19 cellular contexts compared by ENCODE assay signal in genomic region chr6:105005446-105005845, GRCh38. TPM values are rescaled to one million over a fixed set of nuclear protein-coding genes. Genes with fewer than 3 reads are reported as not detected.
"Had no signal": no experiment of that assay in that cellular context is flagged by ENCODE, and none has a peak within 500 bp of the region (broad histone marks: within the 10 kb centered on the region; RNA-seq: fewer than 3 reads in every experiment).

No MANE protein-coding gene starts in this region.

- DNase-seq: activated CD4-positive, alpha-beta T cell treated with anti-CD3 and anti-CD28 coated beads, Interleukin-2, amount 10 ng/mL, durations not matched to agents 7 days and 5 days; activated CD4-positive, CD25-positive, alpha-beta regulatory T cell; activated CD8-positive, alpha-beta memory T cell treated with anti-CD3 and anti-CD28 coated beads for 24 hours; activated naive CD4-positive, alpha-beta T cell treated with anti-CD3 and anti-CD28 coated beads for 36 hours; effector CD4-positive, alpha-beta T cell; foreskin melanocyte; heart right ventricle; naive thymus-derived CD4-positive, alpha-beta T cell; spleen; stimulated activated CD4-positive, alpha-beta T cell treated with anti-CD3 and anti-CD28 coated beads, Interleukin-2, amount 100 ng/mL, for 24 hours; stimulated activated naive CD4-positive, alpha-beta T cell; substantia nigra; T1000 had no signal

- ATAC-seq: activated T-helper 17 cell treated with anti-CD3 and anti-CD28 coated beads, Interleukin-2, amount 50 U/mL, for 72 hours; heart right ventricle; naive thymus-derived CD4-positive, alpha-beta T cell; sciatic nerve had no signal

- H3K27me3 Mint-ChIP-seq: type B pancreatic cell had no signal

- FAIRE-seq: islet of Langerhans had no signal

- H3K9me3 Mint-ChIP-seq: activated CD4-positive, alpha-beta T cell treated with anti-CD3 and anti-CD28 coated beads, Interleukin-2, amount 10 ng/mL, durations not matched to agents 7 days and 5 days; activated naive CD4-positive, alpha-beta T cell treated with anti-CD3 and anti-CD28 coated beads for 36 hours; activated T-helper 17 cell treated with anti-CD3 and anti-CD28 coated beads, Interleukin-2, amount 50 U/mL, for 72 hours had no signal

- H3K4me3 Mint-ChIP-seq: activated CD4-positive, alpha-beta T cell treated with anti-CD3 and anti-CD28 coated beads, Interleukin-2, amount 10 ng/mL, durations not matched to agents 7 days and 5 days; activated naive CD4-positive, alpha-beta T cell treated with anti-CD3 and anti-CD28 coated beads for 36 hours; activated T-helper 17 cell treated with anti-CD3 and anti-CD28 coated beads, Interleukin-2, amount 50 U/mL, for 72 hours; naive thymus-derived CD4-positive, alpha-beta T cell; type B pancreatic cell had no signal

- H3K27ac Mint-ChIP-seq: activated CD4-positive, alpha-beta T cell treated with anti-CD3 and anti-CD28 coated beads, Interleukin-2, amount 10 ng/mL, durations not matched to agents 7 days and 5 days; activated naive CD4-positive, alpha-beta T cell treated with anti-CD3 and anti-CD28 coated beads for 36 hours; activated T-helper 17 cell treated with anti-CD3 and anti-CD28 coated beads, Interleukin-2, amount 50 U/mL, for 72 hours; naive thymus-derived CD4-positive, alpha-beta T cell; type B pancreatic cell had no signal

- H3K36me3 Mint-ChIP-seq: naive thymus-derived CD4-positive, alpha-beta T cell had no signal

- H3K4me1 Mint-ChIP-seq: activated CD4-positive, alpha-beta T cell treated with anti-CD3 and anti-CD28 coated beads, Interleukin-2, amount 10 ng/mL, durations not matched to agents 7 days and 5 days; activated T-helper 17 cell treated with anti-CD3 and anti-CD28 coated beads, Interleukin-2, amount 50 U/mL, for 72 hours had no signal

RNA-seq across cellular contexts. Expression of gene LIN28B, which starts 48.5 kb away (rescaled TPM):
- total RNA-seq: activated CD4-positive, alpha-beta T cell treated with anti-CD3 and anti-CD28 coated beads, Interleukin-2, amount 10 ng/mL, durations not matched to agents 7 days and 5 days; activated naive CD4-positive, alpha-beta T cell treated with anti-CD3 and anti-CD28 coated beads for 36 hours; activated T-helper 17 cell treated with anti-CD3 and anti-CD28 coated beads, Interleukin-2, amount 50 U/mL, for 72 hours; heart right ventricle; lung microvascular endothelial cell; mononuclear cell; naive thymus-derived CD4-positive, alpha-beta T cell; sciatic nerve; spleen had no signal
